Comparison of ENCODE assay signal across 8 cellular contexts in the genomic region with DNA sequence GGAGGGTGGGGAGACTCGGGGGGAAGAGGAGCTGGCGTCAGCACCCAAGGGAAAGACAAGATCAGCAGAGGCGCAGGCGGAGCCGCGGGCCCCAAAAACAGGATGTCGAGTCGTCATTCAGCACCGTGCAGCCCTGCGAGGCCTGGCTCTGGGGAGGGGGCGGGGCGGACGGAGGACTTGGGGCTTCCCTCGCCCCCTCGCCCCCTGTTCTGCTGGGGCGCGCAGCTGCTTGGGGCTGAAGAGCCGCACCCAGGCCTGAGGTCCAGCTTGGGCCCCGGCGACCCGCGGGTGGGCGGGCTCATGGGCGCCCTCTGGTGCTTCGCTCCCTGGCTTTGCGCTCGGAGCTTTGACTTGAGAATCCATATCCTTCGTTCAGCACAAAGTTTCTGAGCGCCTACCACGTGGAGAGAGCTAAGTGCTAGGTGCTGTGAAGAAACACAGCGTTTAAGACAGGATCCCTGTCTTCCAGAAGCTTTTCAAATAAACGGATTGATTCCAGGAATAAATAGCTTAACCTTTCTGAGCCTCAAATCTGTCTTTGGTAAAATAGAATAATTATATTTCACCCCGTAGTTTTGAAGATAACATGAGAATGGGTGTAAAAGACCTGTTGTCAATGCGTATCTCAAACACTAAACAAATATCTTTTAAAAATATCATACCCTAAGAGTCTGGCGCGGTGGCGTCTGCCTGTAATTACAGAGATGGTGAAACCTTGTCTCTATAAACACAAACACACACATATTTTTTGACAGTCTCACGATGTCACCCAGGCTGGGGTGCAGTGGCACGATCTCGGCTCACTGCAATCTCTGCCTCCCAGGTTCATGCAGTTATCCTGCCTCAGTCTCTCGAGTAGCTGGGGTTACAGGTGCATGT. TPM values are rescaled to one million over a fixed set of nuclear protein-coding genes. Genes with fewer than 3 reads are reported as not detected.
A peak's percentile ranks its signal among the peaks of the same experiment; 100 is the strongest.
DNase-seq lines count a peak whose midpoint lies in the region; ATAC-seq, FAIRE-seq and TF ChIP-seq lines count a peak whose summit lies in the region.

No MANE protein-coding gene starts in this region.

- ATAC-seq in GM18517 (IDR thresholded peaks at IDR 0.05; ENCODE audit: unreplicated experiment), result peak; percentile 60
- peak; percentile 55 for ATAC-seq in HG02981 (IDR thresholded peaks at IDR 0.05; ENCODE audit: unreplicated experiment)

- H3K4me1 ChIP-seq in breast epithelium (peaks cover 0 to 10% of the 10 kb centered on the region in 2 donors), small intestine (ENCODE audit: control insufficient read depth in 2 of 2, insufficient read depth in 1 of 2, low read depth in 1 of 2, low read length in 1 of 2) (peaks cover 13 to 16% of the 10 kb centered on the region in 2 donors)

- H3K9me3 ChIP-seq in breast epithelium, result no peaks in the 10 kb centered on the region
- no peaks in the 10 kb centered on the region for H3K9me3 ChIP-seq in small intestine (ENCODE audit: control insufficient read depth, low read depth)

- peak overlapping the region; percentile 88 to 96 (median 94) for H3K27ac Mint-ChIP-seq in immature natural killer cell

- intact Hi-C loops in breast epithelium (cut with DNase I; ENCODE audit: low total_unique reads), result no loop called here

- 17 to 26% (median 17%) methylated on average over 27 to 41 of the region's 41 CpGs for WGBS in small intestine, 3 donors

- TF ChIP-seq POLR2A in breast epithelium (IDR thresholded peaks at IDR 0.05), result no peak

- H3K36me3 ChIP-seq in breast epithelium (no peaks in the 10 kb centered on the region), small intestine (ENCODE audit: control insufficient read depth in 2 of 2, insufficient read depth in 2 of 2, low read length in 2 of 2) (no peaks in the 10 kb centered on the region)

- no peaks in the 10 kb centered on the region for H3K27me3 ChIP-seq in breast epithelium
- no peaks in the 10 kb centered on the region for H3K27me3 ChIP-seq in small intestine (ENCODE audit: control insufficient read depth in 2 of 2, insufficient read depth in 2 of 2, low read length in 2 of 2)

- peaks cover 45 to 46% of the 10 kb centered on the region in 2 donors for H3K4me1 Mint-ChIP-seq in immature natural killer cell

- H3K4me3 ChIP-seq in breast epithelium (peak overlapping the region; percentile 72 to 86 (median 83)), small intestine (ENCODE audit: low read depth in 1 of 2, low read length in 2 of 2) (peak overlapping the region; percentile 82 to 92)

- H3K36me3 Mint-ChIP-seq in immature natural killer cell, result no peaks in the 10 kb centered on the region

- DNase-seq in AG08396 (ENCODE audit: low spot score) (peak; percentile 89), NCI-H2029 (lab: John Stamatoyannopoulos, UW) (peak; percentile 57), T-helper 9 cell (peak; percentile 92), breast epithelium (ENCODE audit: low spot score in 2 of 2) (peak; percentile 71 to 80), immature natural killer cell (peak; percentile 92 to 94 (median 93)), small intestine (peak; percentile 86)

- peak overlapping the region; percentile 83 to 97 (median 88) for H3K4me3 Mint-ChIP-seq in immature natural killer cell

- peak overlapping the region; percentile 98 for H3K27ac ChIP-seq in breast epithelium
- H3K27ac ChIP-seq in small intestine (ENCODE audit: low read depth in 1 of 2, low read length in 1 of 2), result peak overlapping the region; percentile 84 to 98

- TF ChIP-seq CTCF in breast epithelium (IDR thresholded peaks at IDR 0.05), result peak; percentile 8 to 65 (median 54)

- FAIRE-seq in small intestine (lab: Jason Lieb, UNC), result no peak

- H3K27me3 Mint-ChIP-seq in immature natural killer cell (ENCODE audit: low read depth in 3 of 3), result peaks cover 16 to 19% (median 18%) of the 10 kb centered on the region in 3 donors

- no peaks in the 10 kb centered on the region for H3K9me3 Mint-ChIP-seq in immature natural killer cell

RNA-seq across cellular contexts. Expression of a gene that starts 0.9 kb away (rescaled TPM):
- total RNA-seq in breast epithelium, result 10 to 100 TPM; 37.0 to 68.2 (median 37.0) TPM
- 100 to 1,000 TPM; 167 to 292 (median 199) TPM for polyA plus RNA-seq in immature natural killer cell
- polyA plus RNA-seq in small intestine, result 100 to 1,000 TPM in 1 of 3 donors, 10 to 100 TPM in 2; 62.1 to 114 (median 86.6) TPM

RNA-seq across cellular contexts. Expression of a gene that starts 13.8 kb away (rescaled TPM):
- total RNA-seq in breast epithelium, result 10 to 100 TPM; 44.2 to 68.2 (median 47.9) TPM
- polyA plus RNA-seq in immature natural killer cell, result 10 to 100 TPM; 28.7 to 53.1 (median 45.5) TPM
- 10 to 100 TPM in 1 of 3 donors, 1 to 10 TPM in 2; 5.6 to 27.9 (median 7.3) TPM for polyA plus RNA-seq in small intestine

RNA-seq across cellular contexts. Expression of a gene that starts 33.3 kb away (rescaled TPM):
- 10 to 100 TPM; 12.3 to 24.3 (median 20.6) TPM for total RNA-seq in breast epithelium
- 10 to 100 TPM in 2 of 3 donors, not detected in 1; 10.7 to 16.1 TPM for polyA plus RNA-seq in immature natural killer cell
- 10 to 100 TPM; 18.9 to 26.2 (median 22.1) TPM for polyA plus RNA-seq in small intestine

RNA-seq across cellular contexts. Expression of a gene that starts 44.3 kb away (rescaled TPM):
- total RNA-seq in breast epithelium, result 100 to 1,000 TPM in 2 of 3 donors, 10 to 100 TPM in 1; 98.1 to 178 (median 142) TPM
- 10 to 100 TPM; 16.2 to 38.1 (median 20.5) TPM for polyA plus RNA-seq in immature natural killer cell
- 10 to 100 TPM; 14.1 to 30.0 (median 18.8) TPM for polyA plus RNA-seq in small intestine

Comparison
In these comparisons a context has a peak if more than half of its experiments do, and no peak if none do; other contexts are left out.
1. Peak in every context shown above with its lines: DNase-seq, ATAC-seq, H3K4me3 ChIP-seq and H3K27ac ChIP-seq.